8 cellular contexts compared by ENCODE assay signal in genomic region chr14:25032092-25032784, GRCh38. TPM values are rescaled to one million over a fixed set of nuclear protein-coding genes. Genes with fewer than 3 reads are reported as not detected.
DNase-seq lines count a peak whose midpoint lies in the region; TF ChIP-seq lines count a peak whose summit lies in the region.

No MANE protein-coding gene starts in this region.

- H3K27ac ChIP-seq in endodermal cell (ENCODE audit: low read depth, low read length), result no peak overlapping the region

- peak; percentile 59 for TF ChIP-seq CTCF in endodermal cell (conservative IDR thresholded peaks at IDR 0.05)

- H3K4me3 ChIP-seq in endodermal cell (ENCODE audit: low read length), result no peak overlapping the region

- H3K36me3 ChIP-seq in ES-I3 (ENCODE audit: insufficient read depth, low read length) (no peaks in the 10 kb centered on the region), endodermal cell (ENCODE audit: control insufficient read depth, insufficient read depth, low read length) (no peaks in the 10 kb centered on the region)

- H3K9me3 Mint-ChIP-seq in endodermal cell, result no peaks in the 10 kb centered on the region

- H3K9ac ChIP-seq in ES-I3 (ENCODE audit: low read depth, low read length), result peak overlapping the region; percentile 49; the same call in 1 of the 2 replicates
- H3K9ac ChIP-seq in endodermal cell (ENCODE audit: extremely low read depth, low read length, poor library complexity, severe bottlenecking), result no peak overlapping the region

- no peaks in the 10 kb centered on the region for H3K27me3 Mint-ChIP-seq in endodermal cell (ENCODE audit: insufficient read depth)

- H3K27ac Mint-ChIP-seq in endodermal cell, result no peak overlapping the region

- H3K36me3 Mint-ChIP-seq in endodermal cell (ENCODE audit: low read depth), result no peaks in the 10 kb centered on the region

- H3K4me3 Mint-ChIP-seq in endodermal cell, result no peak overlapping the region

- 90 to 100% methylated on average over 6 to 10 of the region's 10 CpGs for WGBS in endodermal cell (ENCODE audit: insufficient coverage in 1 of 2, insufficient read length in 1 of 2), 2 experiments

- H3K4me1 ChIP-seq in ES-I3 (ENCODE audit: insufficient read depth, low read length) (no peaks in the 10 kb centered on the region), endodermal cell (ENCODE audit: control insufficient read depth, insufficient read depth, low read length) (no peaks in the 10 kb centered on the region)

- H3K9me3 ChIP-seq in ES-I3 (ENCODE audit: control insufficient read depth, insufficient read depth, low read length), result no peaks in the 10 kb centered on the region
- H3K9me3 ChIP-seq in endodermal cell (ENCODE audit: control insufficient read depth, low read length), result no peaks in the 10 kb centered on the region

- no peaks in the 10 kb centered on the region for H3K27me3 ChIP-seq in endodermal cell (ENCODE audit: control insufficient read depth, insufficient read depth, low read length, poor library complexity, severe bottlenecking)

- DNase-seq in A172 (ENCODE audit: low spot score) (peak; percentile 6), LoVo (ENCODE audit: low spot score) (peak; percentile 49), endodermal cell (peak; percentile 69), DMS114 treated with DMSO at 0.1 percent for 48 hours (lab: John Stamatoyannopoulos, UW; ENCODE audit: unreplicated experiment) (no peak), NCI-H2107 treated with DMSO at 0.1 percent for 48 hours (lab: John Stamatoyannopoulos, UW; ENCODE audit: unreplicated experiment) (no peak), NCI-H2081 treated with DMSO at 0.1 percent for 48 hours (lab: John Stamatoyannopoulos, UW) (no peak), GM19240 (ENCODE audit: insufficient read length, low spot score) (no peak)

- H3K4me1 Mint-ChIP-seq in endodermal cell, result no peaks in the 10 kb centered on the region

RNA-seq across cellular contexts. Expression of gene STXBP6, which starts 17.7 kb away (rescaled TPM):
- 3.9 and 7.6 TPM in 2 replicates for total RNA-seq in A172 (2014; rRNA removed; shearing (Covaris generic))
- 1 to 10 TPM in 1 of 2 donors, under 1 TPM in 1; 0.64 to 1.5 TPM for total RNA-seq in endodermal cell
- polyA plus RNA-seq in endodermal cell (2013, experiment 1 of 2), result 5.1 TPM
- polyA plus RNA-seq in endodermal cell (2013, experiment 2 of 2), result 6.2 TPM

Comparison
In these comparisons a context has a peak if more than half of its experiments do, and no peak if none do; other contexts are left out.
1. DNase-seq: peak in A172 (single experiment), LoVo (single experiment) and endodermal cell (single experiment); none in DMS114 treated with DMSO at 0.1 percent for 48 hours (single experiment), NCI-H2107 treated with DMSO at 0.1 percent for 48 hours (single experiment), NCI-H2081 treated with DMSO at 0.1 percent for 48 hours (single experiment) and GM19240 (single experiment).